In genomic region chr2:175576270-175576669, GRCh38 we compare ENCODE assay signal across 22 cellular contexts.
DNase-seq lines count a peak whose midpoint lies in the region; ATAC-seq, FAIRE-seq and TF ChIP-seq lines count a peak whose summit lies in the region.
"Had no signal": no experiment of that assay in that cellular context is flagged by ENCODE, and none has a peak within 500 bp of the region (broad histone marks: within the 10 kb centered on the region; RNA-seq: fewer than 3 reads in every experiment).

No MANE protein-coding gene starts in this region.

- no peaks in the 10 kb centered on the region for H3K9me2 ChIP-seq in DOHH2 (replicated peaks; ENCODE audit: control insufficient read depth, low read length)

- no peaks in the 10 kb centered on the region for H3K79me2 ChIP-seq in DOHH2 (ENCODE audit: control insufficient read depth, low read length)

- peak overlapping the region; percentile 88 to 89 for H3K27ac Mint-ChIP-seq in natural killer cell
- H3K27ac Mint-ChIP-seq: activated CD4-positive, alpha-beta T cell treated with anti-CD3 and anti-CD28 coated beads, Interleukin-2, amount 10 ng/mL, durations not matched to agents 24 days and 14 days; naive thymus-derived CD4-positive, alpha-beta T cell; progenitor cell of endocrine pancreas had no signal

- DNase-seq in natural killer cell (no peak), RCC 7860 (ENCODE audit: low spot score) (no peak), ovary (no peak), NCI-H774 (lab: John Stamatoyannopoulos, UW) (no peak), AG20443 (ENCODE audit: low spot score) (no peak)
- DNase-seq: activated CD4-positive, alpha-beta T cell treated with anti-CD3 and anti-CD28 coated beads, Interleukin-2, amount 10 ng/mL, durations not matched to agents 24 days and 14 days; activated gamma-delta T cell; amniotic stem cell; mesenchymal stem cell; naive thymus-derived CD4-positive, alpha-beta T cell; NCI-H524 treated with DMSO at 0.1 percent for 48 hours; OCI-M1; SHP77; stimulated activated CD4-positive, alpha-beta T cell treated with anti-CD3 and anti-CD28 coated beads, Interleukin-2, amount 100 ng/mL, for 48 hours had no signal

- H3K9me3 ChIP-seq in DOHH2 (ENCODE audit: control insufficient read depth, insufficient read depth, low read length) (no peaks in the 10 kb centered on the region), ovary (no peaks in the 10 kb centered on the region)

- no peaks in the 10 kb centered on the region for H3K27me3 ChIP-seq in DOHH2 (ENCODE audit: control insufficient read depth, low read length)
- no peaks in the 10 kb centered on the region for H3K27me3 ChIP-seq in ovary
- H3K27me3 ChIP-seq: cardiac muscle cell had no signal

- intact Hi-C loops in natural killer cell (cut with micrococcal nuclease) (loop anchor here (5.0 kb wide), 2 partner anchors 1084 to 1276 kb away; no protein-coding TSS in a partner anchor), ovary (cut with DNase I) (no loop called here)

- peak overlapping the region; percentile 39; the same call in 1 of the 2 replicates for H3K4me2 ChIP-seq in DOHH2 (ENCODE audit: low read length)

- peaks cover 52 to 65% of the 10 kb centered on the region in 2 donors for H3K27me3 Mint-ChIP-seq in natural killer cell (ENCODE audit: low read depth in 2 of 2)

- no peaks in the 10 kb centered on the region for H3K36me3 ChIP-seq in DOHH2 (ENCODE audit: control insufficient read depth, low read length)
- H3K36me3 ChIP-seq in ovary, result no peaks in the 10 kb centered on the region
- H3K36me3 ChIP-seq: cardiac muscle cell had no signal

- FAIRE-seq in RCC 7860 (lab: Jason Lieb, UNC), result no peak
- FAIRE-seq: frontal cortex, H54 had no signal

- peak overlapping the region; percentile 81 for H3K4me3 Mint-ChIP-seq in natural killer cell
- H3K4me3 Mint-ChIP-seq: activated CD4-positive, alpha-beta T cell treated with anti-CD3 and anti-CD28 coated beads, Interleukin-2, amount 10 ng/mL, durations not matched to agents 24 days and 14 days had no signal

- peaks cover 12% of the 10 kb centered on the region for H3K36me3 Mint-ChIP-seq in natural killer cell
- H3K36me3 Mint-ChIP-seq: naive thymus-derived CD4-positive, alpha-beta T cell had no signal

- no peak for TF ChIP-seq POLR2A in ovary (IDR thresholded peaks at IDR 0.05)

- peaks cover 30 to 35% of the 10 kb centered on the region in 2 donors for H3K4me1 Mint-ChIP-seq in natural killer cell
- H3K4me1 Mint-ChIP-seq: activated CD4-positive, alpha-beta T cell treated with anti-CD3 and anti-CD28 coated beads, Interleukin-2, amount 10 ng/mL, durations not matched to agents 24 days and 14 days had no signal

- no peaks in the 10 kb centered on the region for H4K20me1 ChIP-seq in DOHH2 (ENCODE audit: control insufficient read depth, insufficient read depth, low read depth, low read length)

- H3F3A ChIP-seq in DOHH2 (ENCODE audit: control insufficient read depth, insufficient read depth), result no peaks in the 10 kb centered on the region

- H3K9me3 Mint-ChIP-seq in natural killer cell, result no peaks in the 10 kb centered on the region
- H3K9me3 Mint-ChIP-seq: activated CD4-positive, alpha-beta T cell treated with anti-CD3 and anti-CD28 coated beads, Interleukin-2, amount 10 ng/mL, durations not matched to agents 24 days and 14 days had no signal

- TF ChIP-seq EP300 in ovary (IDR thresholded peaks at IDR 0.05), result no peak

- ATAC-seq in GM21825 (IDR thresholded peaks at IDR 0.05; ENCODE audit: unreplicated experiment) (peak; percentile 6), HG03460 (IDR thresholded peaks at IDR 0.05; ENCODE audit: unreplicated experiment) (peak; percentile 20), natural killer cell (peak in 2 of 3 donors; percentile 5 to 6)

- no peak overlapping the region for H3K4me3 ChIP-seq in DOHH2 (ENCODE audit: low read length)
- no peak overlapping the region for H3K4me3 ChIP-seq in ovary
- H3K4me3 ChIP-seq: cardiac muscle cell had no signal

- H3K27ac ChIP-seq in DOHH2 (ENCODE audit: low read depth, low read length) (0 out of 2 replicates have a peak overlapping the region, but pooled peaks have one; percentile 6), ovary (no peak overlapping the region)
- H3K27ac ChIP-seq: cardiac muscle cell, epithelial cell of prostate had no signal

- H3K4me1 ChIP-seq in DOHH2 (ENCODE audit: control insufficient read depth, low read length) (peaks cover 15% of the 10 kb centered on the region), ovary (ENCODE audit: insufficient read depth) (no peaks in the 10 kb centered on the region)

- TF ChIP-seq CTCF in DOHH2 (IDR thresholded peaks at IDR 0.05; ENCODE audit: low read depth, low read length, poor library complexity, severe bottlenecking) (no peak), natural killer cell (IDR thresholded peaks at IDR 0.05) (no peak), ovary (IDR thresholded peaks at IDR 0.05) (no peak)

- WGBS in ovary, 3 donors, result 85 to 93% (median 92%) methylated on average over 2 of the region's 2 CpGs
